In the genomic region with DNA sequence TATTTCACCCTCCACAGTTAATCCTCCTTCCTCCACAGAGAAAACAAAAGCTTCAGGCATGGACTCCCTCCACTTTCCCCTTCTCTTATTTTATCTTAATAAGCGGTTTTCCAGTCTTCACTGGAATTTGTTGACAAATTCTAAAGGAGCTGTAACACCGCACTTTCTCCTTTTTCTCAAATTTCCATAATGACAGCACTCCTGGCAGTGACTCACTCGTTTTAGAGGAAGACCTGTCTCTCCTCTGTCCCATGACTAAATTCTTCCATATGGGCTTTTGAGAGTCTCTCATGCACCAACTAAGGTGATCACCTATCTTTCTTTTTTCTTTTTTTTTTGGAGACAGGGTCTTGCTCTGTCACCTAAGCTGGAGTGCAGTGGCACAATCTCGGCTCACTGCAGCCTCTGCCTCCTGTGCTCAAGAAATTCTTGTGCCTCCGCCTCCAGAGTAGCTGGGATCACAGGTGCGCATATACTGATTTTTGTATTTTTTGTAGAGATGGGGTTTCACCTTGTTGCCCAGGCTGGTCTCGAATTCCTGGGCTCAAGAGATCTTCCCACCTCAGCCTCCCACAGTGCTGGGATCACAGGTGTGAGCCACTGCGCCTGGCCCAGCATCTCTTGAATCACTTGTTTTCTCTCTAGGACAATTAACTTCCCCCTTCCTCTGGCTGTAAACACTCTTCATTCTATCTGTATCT, we compare ENCODE assay signal across 16 cellular contexts. TPM values are rescaled to one million over a fixed set of nuclear protein-coding genes. Genes with fewer than 3 reads are reported as not detected.
DNase-seq lines count a peak whose midpoint lies in the region; ATAC-seq, FAIRE-seq and TF ChIP-seq lines count a peak whose summit lies in the region.
"Had no signal": no experiment of that assay in that cellular context is flagged by ENCODE, and none has a peak within 500 bp of the region (broad histone marks: within the 10 kb centered on the region; RNA-seq: fewer than 3 reads in every experiment).

No MANE protein-coding gene starts in this region.

- H2AFZ ChIP-seq in K562 (ENCODE audit: low read depth, low read length): no peak overlapping the region

- no peak for TF ChIP-seq EP300 in K562 (IDR thresholded peaks at IDR 0.05; ENCODE audit: low read length)

- TF ChIP-seq RAD21 in K562 (CRISPR knock-in tag; conservative IDR thresholded peaks at IDR 0.05 in 1 of 2, IDR thresholded peaks at IDR 0.05 in 1 of 2): no peak

- CTCF ChIA-PET in HEK293 (lab: Yijun Ruan, JAX): interaction anchor here (0.7 to 0.9 kb wide), 2 partner anchors 27 to 175 kb away, joined by 3 to 5 read pairs; partner anchors contain the start of gene ZNF843
- CTCF ChIA-PET in K562 (lab: Yijun Ruan, JAX; ENCODE audit: low intra/inter-chr PET ratio): no interaction called here

- H3K4me1 ChIP-seq in HEK293 (ENCODE audit: control insufficient read depth, insufficient read depth, low read length): no peaks in the 10 kb centered on the region
- H3K4me1 ChIP-seq in K562 (replicated peaks in 1 of 2; ENCODE audit: control insufficient read depth in 2 of 2, insufficient read depth in 2 of 2, low read length in 2 of 2): peaks cover 0 to 3% of the 10 kb centered on the region in 2 experiments; a peak in 3 of 5 replicates
- peaks cover 33 to 36% of the 10 kb centered on the region in 2 experiments for H3K4me1 ChIP-seq in neutrophil (ENCODE audit: control insufficient read depth in 1 of 2, insufficient read depth in 1 of 2, low read depth in 1 of 2, low read length in 1 of 2)
- H3K4me1 ChIP-seq: tibial artery had no signal

- H3K27me3 ChIP-seq in K562 (ENCODE audit: control insufficient read depth in 2 of 2, insufficient read depth in 2 of 2, low read length in 2 of 2): peaks cover 17 to 23% of the 10 kb centered on the region in 2 experiments; a peak in 4 of 5 replicates
- H3K27me3 ChIP-seq in neutrophil: no peaks in the 10 kb centered on the region

- peaks cover 46% of the 10 kb centered on the region for H3K4me1 Mint-ChIP-seq in activated CD4-positive, alpha-beta T cell treated with anti-CD3 and anti-CD28 coated beads, Interleukin-2, amount 10 ng/mL, durations not matched to agents 24 days and 14 days

- no peaks in the 10 kb centered on the region for H3K27me3 Mint-ChIP-seq in activated CD4-positive, alpha-beta T cell treated with anti-CD3 and anti-CD28 coated beads, Interleukin-2, amount 10 ng/mL, durations not matched to agents 24 days and 14 days

- peaks cover 39% of the 10 kb centered on the region for H3K36me3 Mint-ChIP-seq in activated CD4-positive, alpha-beta T cell treated with anti-CD3 and anti-CD28 coated beads, Interleukin-2, amount 10 ng/mL, durations not matched to agents 24 days and 14 days (ENCODE audit: low read depth)

- TF ChIP-seq POLR2A in K562 (conservative IDR thresholded peaks at IDR 0.05) (no peak), GM12892 (IDR thresholded peaks at IDR 0.05; ENCODE audit: low read depth, low read length) (no peak)

- DNase-seq in activated CD4-positive, alpha-beta T cell treated with anti-CD3 and anti-CD28 coated beads, Interleukin-2, amount 10 ng/mL, durations not matched to agents 24 days and 14 days: no peak
- no peak for DNase-seq in activated CD4-positive, alpha-beta T cell treated with anti-CD3 and anti-CD28 coated beads for 1 hour
- DNase-seq in K562 (ENCODE audit: extremely low read depth in 1 of 4, low spot score in 3 of 4): no peak
- DNase-seq in GM12892 (ENCODE audit: insufficient read length): no peak
- no peak for DNase-seq in NOMO-1 treated with dmso at 0.1 percent for 144 hours (lab: John Stamatoyannopoulos, UW; ENCODE audit: unreplicated experiment)
- DNase-seq: activated CD4-positive, alpha-beta T cell treated with anti-CD3 and anti-CD28 coated beads for 4 hours; DMS153; NCI-H1048; tibial artery had no signal

- in situ Hi-C loops in K562 (cut with MboI): no loop called here

- peak overlapping the region; percentile 62 for H3K4me3 Mint-ChIP-seq in activated CD4-positive, alpha-beta T cell treated with anti-CD3 and anti-CD28 coated beads, Interleukin-2, amount 10 ng/mL, durations not matched to agents 24 days and 14 days

- H3K36me3 ChIP-seq in HEK293 (ENCODE audit: control insufficient read depth in 2 of 2, insufficient read depth in 1 of 2, low read length in 2 of 2) (no peaks in the 10 kb centered on the region), K562 (ENCODE audit: control insufficient read depth, insufficient read depth, low read length) (no peaks in the 10 kb centered on the region), neutrophil (peaks cover 84% of the 10 kb centered on the region)
- H3K36me3 ChIP-seq: tibial artery had no signal

- no peaks in the 10 kb centered on the region for H3K79me2 ChIP-seq in K562 (ENCODE audit: control insufficient read depth, insufficient read depth, low read length)

- no peaks in the 10 kb centered on the region for H3K9me3 Mint-ChIP-seq in activated CD4-positive, alpha-beta T cell treated with anti-CD3 and anti-CD28 coated beads, Interleukin-2, amount 10 ng/mL, durations not matched to agents 24 days and 14 days

- no peak overlapping the region for H3K4me2 ChIP-seq in K562 (ENCODE audit: insufficient read depth, low read length)

- H3K4me3 ChIP-seq in HEK293 (ENCODE audit: low read depth, low read length) (no peak overlapping the region), K562 (no peak overlapping the region), neutrophil (ENCODE audit: low read depth in 1 of 2, low read length in 1 of 2) (no peak overlapping the region)
- H3K4me3 ChIP-seq: coronary artery, tibial artery had no signal

- ATAC-seq in K562 (no peak), HG03354 (IDR thresholded peaks at IDR 0.05; ENCODE audit: poor library complexity, severe bottlenecking, unreplicated experiment) (no peak)

- intact Hi-C loops in activated CD4-positive, alpha-beta T cell treated with anti-CD3 and anti-CD28 coated beads, Interleukin-2, amount 10 ng/mL, durations not matched to agents 24 days and 14 days (cut with micrococcal nuclease): loop anchor here (5.0 to 10.0 kb wide), 5 partner anchors 65 to 600 kb away; partner anchors contain the start of genes COX6A2, ITGAX and PYCARD
- intact Hi-C loops in K562 (cut with micrococcal nuclease): no loop called here

- no peak overlapping the region for H3K9ac ChIP-seq in K562 (ENCODE audit: insufficient read depth in 1 of 2, low read depth in 2 of 2, low read length in 2 of 2)

- H3K27ac ChIP-seq in HEK293 (ENCODE audit: extremely low read depth, low read depth, low read length): no peak overlapping the region
- H3K27ac ChIP-seq in K562 (ENCODE audit: extremely low read depth, low read depth, low read length): no peak overlapping the region
- peak overlapping the region; percentile 30 for H3K27ac ChIP-seq in neutrophil
- H3K27ac ChIP-seq: coronary artery, tibial artery had no signal

- BruUV-seq in K562 (replicated peaks; lab: Mats Ljungman, UMichigan): no TSS peak

- no peak for FAIRE-seq in K562 (lab: Jason Lieb, UNC)
- FAIRE-seq in GM12892 (lab: Jason Lieb, UNC): no peak

- POLR2A ChIA-PET in HEK293 (lab: Yijun Ruan, JAX) (interaction anchor here (1.1 kb wide), 1 partner anchor 87 kb away, joined by 3 read pairs; the partner anchor contains the start of gene FUS), K562 (lab: Yijun Ruan, JAX) (interaction anchor here (0.6 to 2.7 kb wide), 6 partner anchors 9 to 87 kb away, joined by 3 to 11 read pairs (median 4); partner anchors contain the start of gene FUS)

- 26% methylated on average over 8 of the region's 8 CpGs for WGBS in K562 (ENCODE audit: insufficient coverage, low coverage, missing lambda C conversion rate)

- TF ChIP-seq CTCF in HEK293 (tag by site-specific recombination; IDR thresholded peaks at IDR 0.05) (no peak), K562 (IDR thresholded peaks at IDR 0.05 in 2 of 3, conservative IDR thresholded peaks at IDR 0.05 in 1 of 3; ENCODE audit: insufficient read depth in 2 of 3, low read depth in 1 of 3, low read length in 3 of 3) (no peak), neutrophil (IDR thresholded peaks at IDR 0.05) (no peak)

- peak overlapping the region; percentile 81 for H3K27ac Mint-ChIP-seq in activated CD4-positive, alpha-beta T cell treated with anti-CD3 and anti-CD28 coated beads, Interleukin-2, amount 10 ng/mL, durations not matched to agents 24 days and 14 days

- H3K9me3 ChIP-seq in HEK293 (ENCODE audit: control insufficient read depth, insufficient read depth, low read depth, low read length): no peaks in the 10 kb centered on the region
- H3K9me3 ChIP-seq in K562 (replicated peaks; ENCODE audit: control insufficient read depth, insufficient read depth, low read depth, low read length): no peaks in the 10 kb centered on the region
- no peaks in the 10 kb centered on the region for H3K9me3 ChIP-seq in neutrophil
- H3K9me3 ChIP-seq: tibial artery had no signal

- H4K20me1 ChIP-seq in K562 (replicated peaks; ENCODE audit: control insufficient read depth, insufficient read depth, low read length): no peaks in the 10 kb centered on the region

- no peaks in the 10 kb centered on the region for H3K9me1 ChIP-seq in K562 (ENCODE audit: control insufficient read depth, insufficient read depth, low read length)

RNA-seq across cellular contexts. Expression of gene ITGAM, which starts 7.7 kb away (rescaled TPM):
- 16.8 and 18.2 TPM in 2 replicates for total RNA-seq in activated CD4-positive, alpha-beta T cell treated with anti-CD3 and anti-CD28 coated beads, Interleukin-2, amount 10 ng/mL, durations not matched to agents 24 days and 14 days
- 0.86 and 2.0 TPM in 2 replicates for total RNA-seq in K562 (2011; cell fraction: chromatin; rRNA removed; ENCODE audit: low replicate concordance)
- 0.92 and 1.2 TPM in 2 replicates for total RNA-seq in K562 (2011; cell fraction: nucleolus; rRNA removed)
- 0.53 and 0.73 TPM in 2 replicates for total RNA-seq in K562 (2011; cell fraction: nucleoplasm; rRNA removed)
- 0.29 and 0.50 TPM in 2 replicates for total RNA-seq in K562 (2014; rRNA removed)
- 0.25 and 0.35 TPM in 2 replicates for total RNA-seq in K562 (2014; rRNA removed; fragmentation: Illumina TruSeq; extraction: Trizol)
- 1.6 TPM in 2 replicates for total RNA-seq in K562 (2015; rRNA removed; fragmentation: Illumina TruSeq; extraction: Trizol)
- 0.98 and 1.3 TPM in 2 replicates for total RNA-seq in K562 (2021)
- polyA plus RNA-seq in K562 (2011; rRNA removed): 0.32 and 0.99 TPM in 2 replicates
- 0.64 and 0.99 TPM in 2 replicates for polyA plus RNA-seq in K562 (2011; cell fraction: cytosol; rRNA removed)
- polyA plus RNA-seq in K562 (2011; cell fraction: nucleus; rRNA removed): 2.0 and 3.3 TPM in 2 replicates
- 1.7 and 5.3 TPM in 2 replicates for polyA plus RNA-seq in K562 (2012)
- 0.27 and 0.53 TPM in 2 replicates for polyA plus RNA-seq in K562 (2014; fragmentation: Illumina TruSeq; extraction: Trizol)
- under 1 TPM; 0.01 to 0.03 TPM for polyA plus RNA-seq in K562 (2014; fragmentation: Nextera tagmentation; extraction: Ambion mirVana)
- 0.66 and 1.2 TPM in 2 replicates for polyA plus RNA-seq in K562 (2014; rRNA removed)
- 0.28 and 1.3 TPM in 2 replicates for polyA minus RNA-seq in K562 (2011; rRNA and poly(A)+ RNA removed)
- polyA minus RNA-seq in K562 (2011; cell fraction: cytosol; rRNA and poly(A)+ RNA removed): 0.64 and 1.4 TPM in 2 replicates
- polyA minus RNA-seq in K562 (2011; cell fraction: nucleus; rRNA and poly(A)+ RNA removed): 0.67 and 2.2 TPM in 2 replicates
- 4.7 TPM for polyA plus RNA-seq in GM12892 (2012; ENCODE audit: missing spikeins)
- total RNA-seq: fibroblast of lung had no signal

RNA-seq across cellular contexts. Expression of gene PYDC1, which starts 50.5 kb away (rescaled TPM):
- total RNA-seq in activated CD4-positive, alpha-beta T cell treated with anti-CD3 and anti-CD28 coated beads, Interleukin-2, amount 10 ng/mL, durations not matched to agents 24 days and 14 days: not detected in 2 replicates
- total RNA-seq in K562 (2011; cell fraction: chromatin; rRNA removed; ENCODE audit: low replicate concordance): not detected in 2 replicates
- total RNA-seq in K562 (2011; cell fraction: nucleolus; rRNA removed): not detected in 2 replicates
- total RNA-seq in K562 (2011; cell fraction: nucleoplasm; rRNA removed): not detected in 2 replicates
- total RNA-seq in K562 (2014; rRNA removed) (not detected in 2 replicates), K562 (2014; rRNA removed; fragmentation: Illumina TruSeq; extraction: Trizol) (not detected in 2 replicates), K562 (2015; rRNA removed; fragmentation: Illumina TruSeq; extraction: Trizol) (not detected in 2 replicates), K562 (2021) (not detected in 2 replicates)
- polyA plus RNA-seq in K562 (2011; rRNA removed) (not detected in 2 replicates), K562 (2014; fragmentation: Illumina TruSeq; extraction: Trizol) (not detected in 2 replicates), K562 (2014; fragmentation: Nextera tagmentation; extraction: Ambion mirVana) (not detected), K562 (2014; rRNA removed) (not detected in 2 replicates)
- polyA plus RNA-seq in K562 (2011; cell fraction: cytosol; rRNA removed): not detected in 2 replicates
- not detected in 2 replicates for polyA plus RNA-seq in K562 (2011; cell fraction: nucleus; rRNA removed)
- not detected in 2 replicates for polyA plus RNA-seq in K562 (2012)
- not detected in 2 replicates for polyA minus RNA-seq in K562 (2011; rRNA and poly(A)+ RNA removed)
- polyA minus RNA-seq in K562 (2011; cell fraction: cytosol; rRNA and poly(A)+ RNA removed): not detected in 2 replicates
- polyA minus RNA-seq in K562 (2011; cell fraction: nucleus; rRNA and poly(A)+ RNA removed): not detected in 2 replicates
- not detected for polyA plus RNA-seq in GM12892 (2012; ENCODE audit: missing spikeins)
- total RNA-seq: fibroblast of lung, omental fat pad had no signal
- polyA plus RNA-seq: adipose tissue, fibroblast of lung had no signal

RNA-seq across cellular contexts. Expression of gene TRIM72, which starts 53.6 kb away (rescaled TPM):
- 0.05 and 0.09 TPM in 2 replicates for total RNA-seq in activated CD4-positive, alpha-beta T cell treated with anti-CD3 and anti-CD28 coated beads, Interleukin-2, amount 10 ng/mL, durations not matched to agents 24 days and 14 days
- total RNA-seq in K562 (2011; cell fraction: chromatin; rRNA removed; ENCODE audit: low replicate concordance): 0.14 and 0.23 TPM in 2 replicates
- total RNA-seq in K562 (2011; cell fraction: nucleolus; rRNA removed): 0.17 and 0.26 TPM in 2 replicates
- 0.15 and 0.31 TPM in 2 replicates for total RNA-seq in K562 (2011; cell fraction: nucleoplasm; rRNA removed)
- total RNA-seq in K562 (2014; rRNA removed) (not detected in 2 replicates), K562 (2014; rRNA removed; fragmentation: Illumina TruSeq; extraction: Trizol) (under 0.01 and 0.03 TPM in 2 replicates), K562 (2015; rRNA removed; fragmentation: Illumina TruSeq; extraction: Trizol) (not detected in 2 replicates), K562 (2021) (not detected in 2 replicates)
- polyA plus RNA-seq in K562 (2011; rRNA removed) (0.01 TPM in 1 of 2 replicates, not detected in the other), K562 (2014; fragmentation: Illumina TruSeq; extraction: Trizol) (not detected in 2 replicates), K562 (2014; fragmentation: Nextera tagmentation; extraction: Ambion mirVana) (not detected), K562 (2014; rRNA removed) (not detected in 2 replicates)
- 0.01 and 0.03 TPM in 2 replicates for polyA plus RNA-seq in K562 (2011; cell fraction: cytosol; rRNA removed)
- polyA plus RNA-seq in K562 (2011; cell fraction: nucleus; rRNA removed): 0.04 TPM in 2 replicates
- polyA plus RNA-seq in K562 (2012): 0.03 TPM in 1 of 2 replicates, not detected in the other
- not detected in 2 replicates for polyA minus RNA-seq in K562 (2011; rRNA and poly(A)+ RNA removed)
- polyA minus RNA-seq in K562 (2011; cell fraction: cytosol; rRNA and poly(A)+ RNA removed): not detected in 2 replicates
- polyA minus RNA-seq in K562 (2011; cell fraction: nucleus; rRNA and poly(A)+ RNA removed): 0.11 TPM in 1 of 2 replicates, not detected in the other
- 0.06 TPM for polyA plus RNA-seq in GM12892 (2012; ENCODE audit: missing spikeins)
- total RNA-seq: fibroblast of lung had no signal
- polyA plus RNA-seq: fibroblast of lung had no signal
